1 cellular context compared by ENCODE assay signal in the genomic region with DNA sequence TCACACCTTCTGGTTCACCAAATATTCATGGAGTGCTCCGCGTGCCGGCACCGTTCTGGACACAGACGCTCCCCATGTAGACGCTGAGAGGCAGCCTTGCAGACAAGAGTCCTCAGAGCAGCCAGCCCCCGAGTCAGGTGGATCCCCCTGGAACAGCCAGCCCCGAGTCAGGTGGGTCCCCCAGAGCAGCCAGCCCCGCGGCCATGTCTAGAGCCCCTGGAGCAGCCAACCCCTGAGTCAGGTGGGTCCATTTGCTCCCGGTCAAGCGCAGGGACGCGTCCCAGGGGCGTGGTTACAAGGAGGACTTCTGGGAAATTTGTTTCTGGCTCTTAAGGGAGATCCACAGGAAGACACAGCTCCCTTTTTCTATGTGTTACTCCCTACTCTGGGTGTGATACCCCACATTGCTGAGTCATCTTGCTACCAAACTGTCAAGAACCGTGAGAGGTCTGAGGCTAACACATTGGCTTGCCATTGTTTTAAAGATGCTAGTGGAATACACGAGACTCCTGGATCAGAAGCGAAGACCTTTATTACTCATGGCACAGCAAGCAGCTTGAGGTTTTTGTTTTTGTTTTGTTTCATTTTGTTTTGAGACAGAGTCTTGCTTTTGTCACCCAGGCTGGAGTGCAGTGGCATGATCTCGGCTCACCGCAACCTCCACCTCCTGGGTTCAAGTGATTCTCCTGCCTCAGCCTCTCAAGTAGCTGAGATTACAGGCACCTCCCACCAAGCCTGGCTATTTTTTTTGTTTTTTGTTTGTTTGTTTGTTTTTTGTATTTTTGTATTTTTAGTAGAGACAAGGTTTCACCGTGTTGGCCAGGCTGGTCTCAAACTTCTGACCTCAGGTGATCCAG.
TF ChIP-seq lines count a peak whose summit lies in the region.

No MANE protein-coding gene starts in this region.

TF ChIP-seq in K562, 482 proteins besides CTCF, POLR2A, EP300 and RAD21 (continued from another document):
- no peak for TF ChIP-seq ZNF318 (IDR thresholded peaks at IDR 0.05; ENCODE audit: borderline replicate concordance in 1 of 2, low read depth in 1 of 2)
- 0 out of 2 replicates have a peak, but pooled peaks have one; percentile 2 for TF ChIP-seq ZSCAN32 (CRISPR knock-in tag; IDR thresholded peaks at IDR 0.05)
- 0 out of 2 replicates have a peak, but pooled peaks have one; percentile 16 for TF ChIP-seq ELF4 (CRISPR knock-in tag; IDR thresholded peaks at IDR 0.05)
- TF ChIP-seq, protein P1, sequence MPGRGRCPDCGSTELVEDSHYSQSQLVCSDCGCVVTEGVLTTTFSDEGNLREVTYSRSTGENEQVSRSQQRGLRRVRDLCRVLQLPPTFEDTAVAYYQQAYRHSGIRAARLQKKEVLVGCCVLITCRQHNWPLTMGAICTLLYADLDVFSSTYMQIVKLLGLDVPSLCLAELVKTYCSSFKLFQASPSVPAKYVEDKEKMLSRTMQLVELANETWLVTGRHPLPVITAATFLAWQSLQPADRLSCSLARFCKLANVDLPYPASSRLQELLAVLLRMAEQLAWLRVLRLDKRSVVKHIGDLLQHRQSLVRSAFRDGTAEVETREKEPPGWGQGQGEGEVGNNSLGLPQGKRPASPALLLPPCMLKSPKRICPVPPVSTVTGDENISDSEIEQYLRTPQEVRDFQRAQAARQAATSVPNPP (IDR thresholded peaks at IDR 0.05; ENCODE audit: borderline replicate concordance, insufficient read depth, insufficient read length), result no peak
- TF ChIP-seq MECOM (CRISPR knock-in tag; IDR thresholded peaks at IDR 0.05), result peak; percentile 23; the same call in 1 of the 2 replicates
- TF ChIP-seq ZFP30 (CRISPR knock-in tag; IDR thresholded peaks at IDR 0.05; ENCODE audit: borderline replicate concordance), result no peak
- TF ChIP-seq ZBTB33 (CRISPR knock-in tag; IDR thresholded peaks at IDR 0.05), result no peak
- TF ChIP-seq MEIS2 (IDR thresholded peaks at IDR 0.05; ENCODE audit: partially characterized antibody), result peak; percentile 52
- no peak for TF ChIP-seq SIN3B (IDR thresholded peaks at IDR 0.05; ENCODE audit: low read depth)
- no peak for TF ChIP-seq CREB1 (IDR thresholded peaks at IDR 0.05)
- TF ChIP-seq CREB1 (CRISPR knock-in tag; IDR thresholded peaks at IDR 0.05), result no peak
- 0 out of 2 replicates have a peak, but pooled peaks have one; percentile 47 for TF ChIP-seq ZNF449 (CRISPR knock-in tag; IDR thresholded peaks at IDR 0.05)
- TF ChIP-seq CEBPB (tag; IDR thresholded peaks at IDR 0.05), result no peak
- 0 out of 2 replicates have a peak, but pooled peaks have one; percentile 34 for TF ChIP-seq ZNF232 (CRISPR knock-in tag; IDR thresholded peaks at IDR 0.05)
- no peak for TF ChIP-seq MTA2 (IDR thresholded peaks at IDR 0.05; ENCODE audit: low read depth)
- TF ChIP-seq, protein P2, sequence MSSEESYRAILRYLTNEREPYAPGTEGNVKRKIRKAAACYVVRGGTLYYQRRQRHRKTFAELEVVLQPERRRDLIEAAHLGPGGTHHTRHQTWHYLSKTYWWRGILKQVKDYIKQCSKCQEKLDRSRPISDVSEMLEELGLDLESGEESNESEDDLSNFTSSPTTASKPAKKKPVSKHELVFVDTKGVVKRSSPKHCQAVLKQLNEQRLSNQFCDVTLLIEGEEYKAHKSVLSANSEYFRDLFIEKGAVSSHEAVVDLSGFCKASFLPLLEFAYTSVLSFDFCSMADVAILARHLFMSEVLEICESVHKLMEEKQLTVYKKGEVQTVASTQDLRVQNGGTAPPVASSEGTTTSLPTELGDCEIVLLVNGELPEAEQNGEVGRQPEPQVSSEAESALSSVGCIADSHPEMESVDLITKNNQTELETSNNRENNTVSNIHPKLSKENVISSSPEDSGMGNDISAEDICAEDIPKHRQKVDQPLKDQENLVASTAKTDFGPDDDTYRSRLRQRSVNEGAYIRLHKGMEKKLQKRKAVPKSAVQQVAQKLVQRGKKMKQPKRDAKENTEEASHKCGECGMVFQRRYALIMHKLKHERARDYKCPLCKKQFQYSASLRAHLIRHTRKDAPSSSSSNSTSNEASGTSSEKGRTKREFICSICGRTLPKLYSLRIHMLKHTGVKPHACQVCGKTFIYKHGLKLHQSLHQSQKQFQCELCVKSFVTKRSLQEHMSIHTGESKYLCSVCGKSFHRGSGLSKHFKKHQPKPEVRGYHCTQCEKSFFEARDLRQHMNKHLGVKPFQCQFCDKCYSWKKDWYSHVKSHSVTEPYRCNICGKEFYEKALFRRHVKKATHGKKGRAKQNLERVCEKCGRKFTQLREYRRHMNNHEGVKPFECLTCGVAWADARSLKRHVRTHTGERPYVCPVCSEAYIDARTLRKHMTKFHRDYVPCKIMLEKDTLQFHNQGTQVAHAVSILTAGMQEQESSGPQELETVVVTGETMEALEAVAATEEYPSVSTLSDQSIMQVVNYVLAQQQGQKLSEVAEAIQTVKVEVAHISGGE (CRISPR knock-in tag; IDR thresholded peaks at IDR 0.05), result peak in 1 of 3 experiments; percentile 16; a peak in 1 of 6 replicates
- TF ChIP-seq WHSC1 (IDR thresholded peaks at IDR 0.05; ENCODE audit: low read length), result no peak
- TF ChIP-seq, protein P3, sequence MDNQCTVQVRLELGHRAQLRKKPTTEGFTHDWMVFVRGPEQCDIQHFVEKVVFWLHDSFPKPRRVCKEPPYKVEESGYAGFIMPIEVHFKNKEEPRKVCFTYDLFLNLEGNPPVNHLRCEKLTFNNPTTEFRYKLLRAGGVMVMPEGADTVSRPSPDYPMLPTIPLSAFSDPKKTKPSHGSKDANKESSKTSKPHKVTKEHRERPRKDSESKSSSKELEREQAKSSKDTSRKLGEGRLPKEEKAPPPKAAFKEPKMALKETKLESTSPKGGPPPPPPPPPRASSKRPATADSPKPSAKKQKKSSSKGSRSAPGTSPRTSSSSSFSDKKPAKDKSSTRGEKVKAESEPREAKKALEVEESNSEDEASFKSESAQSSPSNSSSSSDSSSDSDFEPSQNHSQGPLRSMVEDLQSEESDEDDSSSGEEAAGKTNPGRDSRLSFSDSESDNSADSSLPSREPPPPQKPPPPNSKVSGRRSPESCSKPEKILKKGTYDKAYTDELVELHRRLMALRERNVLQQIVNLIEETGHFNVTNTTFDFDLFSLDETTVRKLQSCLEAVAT (IDR thresholded peaks at IDR 0.05), result peak; percentile 23 to 43; a peak in 1 of 4 replicates
- TF ChIP-seq ILK (tag; IDR thresholded peaks at IDR 0.05; ENCODE audit: borderline replicate concordance, low read depth), result no peak
- TF ChIP-seq ARID1B (IDR thresholded peaks at IDR 0.05), result peak; percentile 75
- TF ChIP-seq, protein P4, sequence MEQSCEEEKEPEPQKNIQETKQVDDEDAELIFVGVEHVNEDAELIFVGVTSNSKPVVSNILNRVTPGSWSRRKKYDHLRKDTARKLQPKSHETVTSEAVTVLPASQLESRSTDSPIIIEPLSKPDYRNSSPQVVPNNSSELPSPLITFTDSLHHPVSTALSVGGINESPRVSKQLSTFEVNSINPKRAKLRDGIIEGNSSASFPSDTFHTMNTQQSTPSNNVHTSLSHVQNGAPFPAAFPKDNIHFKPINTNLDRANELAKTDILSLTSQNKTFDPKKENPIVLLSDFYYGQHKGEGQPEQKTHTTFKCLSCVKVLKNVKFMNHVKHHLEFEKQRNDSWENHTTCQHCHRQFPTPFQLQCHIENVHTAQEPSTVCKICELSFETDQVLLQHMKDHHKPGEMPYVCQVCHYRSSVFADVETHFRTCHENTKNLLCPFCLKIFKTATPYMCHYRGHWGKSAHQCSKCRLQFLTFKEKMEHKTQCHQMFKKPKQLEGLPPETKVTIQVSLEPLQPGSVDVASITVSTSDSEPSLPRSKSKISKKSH (CRISPR knock-in tag; IDR thresholded peaks at IDR 0.05), result no peak
- 0 out of 2 replicates have a peak, but pooled peaks have one; percentile 10 for TF ChIP-seq ZNF165 (CRISPR knock-in tag; IDR thresholded peaks at IDR 0.05; ENCODE audit: borderline replicate concordance)
- peak; percentile 41; the same call in 1 of the 2 replicates for TF ChIP-seq ZBTB7A (IDR thresholded peaks at IDR 0.05; ENCODE audit: borderline replicate concordance, control insufficient read depth, low read depth, low read length)
- TF ChIP-seq ZNF197 (CRISPR knock-in tag; IDR thresholded peaks at IDR 0.05; ENCODE audit: low read depth), result peak; percentile 69; the same call in 1 of the 2 replicates
